8 cellular contexts compared by ENCODE assay signal in the genomic region with DNA sequence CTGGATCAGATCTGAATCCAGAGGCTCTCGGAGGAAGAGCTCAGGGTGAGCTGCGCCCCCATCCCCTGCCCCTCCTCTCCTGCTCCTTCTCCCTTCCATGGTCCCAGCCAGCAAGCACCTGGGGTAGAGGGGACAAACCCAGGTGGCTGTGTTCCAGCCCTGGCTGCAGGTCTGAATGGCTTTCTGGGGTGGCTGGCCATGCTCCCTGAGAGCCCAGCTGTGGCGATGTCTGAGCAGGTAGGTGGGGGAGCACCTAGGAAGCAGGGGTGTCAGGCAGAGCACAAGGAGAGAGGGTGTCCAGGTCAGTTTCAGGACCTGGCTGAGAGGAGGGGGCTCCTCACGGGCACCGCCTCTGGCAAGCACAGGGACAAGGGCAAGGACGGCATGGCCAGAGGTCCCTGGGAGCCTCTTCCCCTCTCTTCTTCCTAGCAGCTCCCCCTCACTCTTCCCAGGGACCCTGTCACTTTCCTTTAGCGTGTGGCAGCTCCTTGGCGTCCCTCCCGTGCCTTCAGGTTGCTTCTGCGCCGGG.
DNase-seq lines count a peak whose midpoint lies in the region; ATAC-seq and TF ChIP-seq lines count a peak whose summit lies in the region.

No MANE protein-coding gene starts in this region.

- H3K4me3 Mint-ChIP-seq in CD8-positive, alpha-beta T cell, result peak overlapping the region; percentile 94

- peak overlapping the region; percentile 86 for H3K27ac ChIP-seq in CD8-positive, alpha-beta T cell (ENCODE audit: low read depth, low read length)
- H3K27ac ChIP-seq in RWPE2 (ENCODE audit: poor library complexity, severe bottlenecking) (peak overlapping the region; percentile 88), ovary (peak overlapping the region; percentile 75 to 84)

- intact Hi-C loops in CD8-positive, alpha-beta T cell (cut with DNase I, micrococcal nuclease), result loop anchor here (1.0 to 10.0 kb wide), 4 partner anchors 14 to 1304 kb away; a partner anchor contains a TSS
- intact Hi-C loops in ovary (cut with DNase I), result no loop called here

- peaks cover 52% of the 10 kb centered on the region for H3K36me3 Mint-ChIP-seq in CD8-positive, alpha-beta T cell

- peak overlapping the region; percentile 100 for H3K27ac Mint-ChIP-seq in CD8-positive, alpha-beta T cell

- H3K4me3 ChIP-seq in CD8-positive, alpha-beta T cell (ENCODE audit: low read depth, low read length), result peak overlapping the region; percentile 99
- peak overlapping the region; percentile 21 for H3K4me3 ChIP-seq in RWPE2 (ENCODE audit: severe bottlenecking)
- H3K4me3 ChIP-seq in epithelial cell of proximal tubule (ENCODE audit: low read depth, low read length), result peak overlapping the region; percentile 58
- H3K4me3 ChIP-seq in ovary, result peak overlapping the region; percentile 49

- TF ChIP-seq CTCF in CD8-positive, alpha-beta T cell (IDR thresholded peaks at IDR 0.05), result no peak
- TF ChIP-seq CTCF in RWPE2 (IDR thresholded peaks at IDR 0.05; ENCODE audit: poor library complexity, severe bottlenecking), result no peak
- no peak for TF ChIP-seq CTCF in epithelial cell of proximal tubule (conservative IDR thresholded peaks at IDR 0.05; ENCODE audit: low read depth, low read length)
- TF ChIP-seq CTCF in ovary (IDR thresholded peaks at IDR 0.05), result no peak
- no peak for TF ChIP-seq CTCF in GM10248 (IDR thresholded peaks at IDR 0.05; ENCODE audit: control extremely low read depth, extremely low read depth, low read depth, missing control alignments)

- DNase-seq in CD8-positive, alpha-beta T cell, result no peak
- DNase-seq in RWPE2 (ENCODE audit: low spot score) (no peak), epithelial cell of proximal tubule (ENCODE audit: low read depth) (no peak), ovary (no peak), HCEC 1CT (no peak), GM10248 (ENCODE audit: extremely low spot score) (no peak)

- CTCF ChIA-PET in CD8-positive, alpha-beta T cell (lab: Charles Lee), result interaction anchor here (1.1 to 8.8 kb wide), 9 partner anchors 10 to 125 kb away, joined by 3 to 142 read pairs (median 6); no protein-coding TSS in a partner anchor
- CTCF ChIA-PET in GM10248 (lab: Yijun Ruan, JAX), result interaction anchor here (0.8 to 6.7 kb wide), 7 partner anchors 8 to 120 kb away, joined by 3 to 45 read pairs (median 6); no protein-coding TSS in a partner anchor

- POLR2A ChIA-PET in CD8-positive, alpha-beta T cell (lab: Charles Lee), result interaction anchor here (0.6 to 8.6 kb wide), 11 partner anchors 8 to 580 kb away, joined by 3 to 106 read pairs (median 11); no protein-coding TSS in a partner anchor
- POLR2A ChIA-PET in GM10248 (lab: Yijun Ruan, JAX), result interaction anchor here (1.3 to 1.4 kb wide), 2 partner anchors 10 to 12 kb away, joined by 3 to 5 read pairs; no protein-coding TSS in a partner anchor

- H3K4me1 Mint-ChIP-seq in CD8-positive, alpha-beta T cell (ENCODE audit: low read depth), result peaks cover 51% of the 10 kb centered on the region

- H3K9me3 ChIP-seq in CD8-positive, alpha-beta T cell (ENCODE audit: low read length), result no peaks in the 10 kb centered on the region
- H3K9me3 ChIP-seq in RWPE2 (ENCODE audit: severe bottlenecking) (no peaks in the 10 kb centered on the region), ovary (no peaks in the 10 kb centered on the region)

- H3K27me3 Mint-ChIP-seq in CD8-positive, alpha-beta T cell (ENCODE audit: low read depth), result no peaks in the 10 kb centered on the region

- no peaks in the 10 kb centered on the region for H3K27me3 ChIP-seq in CD8-positive, alpha-beta T cell (ENCODE audit: insufficient read depth, low read length)
- H3K27me3 ChIP-seq in RWPE2 (ENCODE audit: insufficient read depth, poor library complexity, severe bottlenecking) (no peaks in the 10 kb centered on the region), ovary (no peaks in the 10 kb centered on the region)

- TF ChIP-seq POLR2A in ovary (IDR thresholded peaks at IDR 0.05), result no peak

- no peaks in the 10 kb centered on the region for H3K36me3 ChIP-seq in CD8-positive, alpha-beta T cell (ENCODE audit: insufficient read depth, low read length)
- H3K36me3 ChIP-seq in RWPE2 (ENCODE audit: low read depth), result peaks cover 29% of the 10 kb centered on the region
- H3K36me3 ChIP-seq in ovary, result no peaks in the 10 kb centered on the region

- H3K4me1 ChIP-seq in CD8-positive, alpha-beta T cell (ENCODE audit: insufficient read depth, low read length), result peaks cover 55% of the 10 kb centered on the region
- H3K4me1 ChIP-seq in RWPE2 (ENCODE audit: insufficient read depth, poor library complexity, severe bottlenecking) (peaks cover 62% of the 10 kb centered on the region), ovary (ENCODE audit: insufficient read depth) (peaks cover 22% of the 10 kb centered on the region)

- TF ChIP-seq EP300 in ovary (IDR thresholded peaks at IDR 0.05), result no peak

- ATAC-seq in CD8-positive, alpha-beta T cell, result no peak
- ATAC-seq in RWPE2 (ENCODE audit: low read depth) (no peak), HG02798 (IDR thresholded peaks at IDR 0.05; ENCODE audit: poor library complexity, unreplicated experiment) (no peak), HG02885 (IDR thresholded peaks at IDR 0.05; ENCODE audit: poor library complexity, unreplicated experiment) (no peak)

- no peaks in the 10 kb centered on the region for H3K9me3 Mint-ChIP-seq in CD8-positive, alpha-beta T cell

- 9 to 12% (median 11%) methylated on average over 10 to 11 of the region's 11 CpGs for WGBS in ovary, 3 donors

Comparison
In these comparisons a context has a peak if more than half of its experiments do, and no peak if none do; other contexts are left out.
1. H3K4me3 ChIP-seq: peak in every context shown above with its lines; median percentile 99 in CD8-positive, alpha-beta T cell; 58 in epithelial cell of proximal tubule; 49 in ovary; 21 in RWPE2.
2. intact Hi-C loops: an anchor here in CD8-positive, alpha-beta T cell (1.0 to 10.0 kb wide); none called in ovary.